ENCODE assay signal across 8 cellular contexts in genomic region chr4:5893013-5893580, GRCh38. TPM values are rescaled to one million over a fixed set of nuclear protein-coding genes. Genes with fewer than 3 reads are reported as not detected.
DNase-seq lines count a peak whose midpoint lies in the region; ATAC-seq, FAIRE-seq and TF ChIP-seq lines count a peak whose summit lies in the region.

TSS of gene CRMP1 (minus strand) at chr4:5893086. CDS start at chr4:5892969, 117 bp downstream.

- no peak within 1 kb of the TSS for H4K8ac ChIP-seq in H9 (replicated peaks; ENCODE audit: insufficient read length, low read depth, low read length)

- peaks cover 0 to 9% (median 3%) of the 10 kb centered on the region in 3 experiments; a peak in 4 of 7 replicates for H3K36me3 Mint-ChIP-seq in H9 (ENCODE audit: insufficient read depth in 1 of 3, low read depth in 3 of 3)
- peaks cover 0 to 3% (median 0%) of the 10 kb centered on the region in 3 donors for H3K36me3 Mint-ChIP-seq in immature natural killer cell

- no peaks in the 10 kb centered on the region for H3K9me3 ChIP-seq in H9 (ENCODE audit: control insufficient read depth, low read depth, low read length)

- no peak within 1 kb of the TSS; the same call in 1 of the 2 replicates for H3K14ac ChIP-seq in H9 (ENCODE audit: insufficient read depth, low read length)

- H3T11ph ChIP-seq in H9 (ENCODE audit: low read length), result no peak within 1 kb of the TSS

- peaks cover 15% of the 10 kb centered on the region for H3K23me2 ChIP-seq in H9 (ENCODE audit: insufficient read length, low read depth, low read length, poor library complexity, severe bottlenecking)

- no peak for ATAC-seq in HG03565 (IDR thresholded peaks at IDR 0.05; ENCODE audit: unreplicated experiment)

- no peak within 1 kb of the TSS for H2BK5ac ChIP-seq in H9 (ENCODE audit: insufficient read length, low read length)

- peaks cover 2% of the 10 kb centered on the region; the same call in 1 of the 2 replicates for H3K4me1 ChIP-seq in H9 (ENCODE audit: insufficient read depth, low read length)

- H3K27ac Mint-ChIP-seq in H9 (no peak within 1 kb of the TSS), immature natural killer cell (no peak within 1 kb of the TSS)

- no peak within 1 kb of the TSS for H4K91ac ChIP-seq in H9 (ENCODE audit: insufficient read length, low read depth, low read length)

- H3K18ac ChIP-seq in H9 (ENCODE audit: insufficient read length, low read depth, low read length), result no peak within 1 kb of the TSS

- no peak within 1 kb of the TSS for H4K5ac ChIP-seq in H9 (ENCODE audit: insufficient read length, low read depth, low read length)

- H3K23ac ChIP-seq in H9 (ENCODE audit: insufficient read length, low read depth, low read length), result no peak within 1 kb of the TSS

- H2BK20ac ChIP-seq in H9 (ENCODE audit: low read depth, low read length, poor library complexity, severe bottlenecking), result no peak within 1 kb of the TSS

- H3K9me3 Mint-ChIP-seq in H9 (peaks cover 5 to 15% of the 10 kb centered on the region in 2 experiments), immature natural killer cell (peaks cover 0 to 4% (median 0%) of the 10 kb centered on the region in 6 donors)

- peak within 1 kb of the TSS; percentile 82 for H3K4me2 ChIP-seq in H9 (ENCODE audit: insufficient read depth, insufficient read length, low read length)

- peaks cover 18% of the 10 kb centered on the region; the same call in 1 of the 2 replicates for H3K27me3 ChIP-seq in H9 (ENCODE audit: insufficient read depth, low read length)

- H3K56ac ChIP-seq in H9 (ENCODE audit: insufficient read length, low read depth, low read length), result no peak within 1 kb of the TSS

- no peak within 1 kb of the TSS for H3K27ac ChIP-seq in H9 (ENCODE audit: insufficient read length, low read depth, low read length)

- no peaks in the 10 kb centered on the region for H4K20me1 ChIP-seq in H9 (ENCODE audit: control insufficient read depth, insufficient read depth, insufficient read length)

- H3K79me1 ChIP-seq in H9 (ENCODE audit: insufficient read depth, low read depth, low read length, poor library complexity, severe bottlenecking), result no peaks in the 10 kb centered on the region

- TF ChIP-seq CTCF in H9 (conservative IDR thresholded peaks at IDR 0.05), result no peak

- DNase-seq in H9, result peak; percentile 84
- DNase-seq in NCI-H345 (lab: John Stamatoyannopoulos, UW), result peak; percentile 83
- DNase-seq in frontal cortex (ENCODE audit: low spot score in 2 of 2), result peak; percentile 68 to 77
- DNase-seq in posterior cingulate gyrus, result peak in 8 of 10 donors; percentile 46 to 94 (median 67)
- no peak for DNase-seq in NOMO-1 treated with DMSO at 0.1 percent for 48 hours (lab: John Stamatoyannopoulos, UW; ENCODE audit: unreplicated experiment)
- no peak for DNase-seq in immature natural killer cell
- DNase-seq in cortex of kidney (lab: John Stamatoyannopoulos, UW), result no peak

- H3K79me2 ChIP-seq in H9 (ENCODE audit: insufficient read depth, low read length), result no peaks in the 10 kb centered on the region

- H3K4me3 Mint-ChIP-seq in H9 (peak within 1 kb of the TSS; percentile 68 to 84), immature natural killer cell (peak within 1 kb of the TSS in 1 of 5 donors; percentile 59)

- H2BK15ac ChIP-seq in H9 (ENCODE audit: low read depth, low read length), result no peak within 1 kb of the TSS

- no peak within 1 kb of the TSS for H2AFZ ChIP-seq in H9 (ENCODE audit: low read length)

- H3K9ac ChIP-seq in H9 (ENCODE audit: extremely low read depth, insufficient read length, low read length), result no peak within 1 kb of the TSS

- H3K4me1 Mint-ChIP-seq in H9, result peaks cover 31 to 52% of the 10 kb centered on the region in 2 experiments
- peaks cover 5 to 11% of the 10 kb centered on the region in 2 donors for H3K4me1 Mint-ChIP-seq in immature natural killer cell

- no peak for FAIRE-seq in frontal cortex (lab: Jason Lieb, UNC)

- H3K4ac ChIP-seq in H9 (ENCODE audit: low read depth, low read length), result no peak within 1 kb of the TSS

- H3K27me3 Mint-ChIP-seq in H9 (ENCODE audit: low read depth) (peaks cover 86% of the 10 kb centered on the region), immature natural killer cell (ENCODE audit: low read depth in 3 of 3) (peaks cover 19 to 30% (median 30%) of the 10 kb centered on the region in 3 donors)

- no peak within 1 kb of the TSS for H2AK5ac ChIP-seq in H9 (ENCODE audit: insufficient read length, low read length)

- H2BK120ac ChIP-seq in H9 (ENCODE audit: low read depth, low read length, poor library complexity, severe bottlenecking), result no peak within 1 kb of the TSS

- intact Hi-C loops in posterior cingulate gyrus (cut with DNase I), result no loop called here

- no CpG with 5 or more reads among the region's 66 CpGs for WGBS in H9 (ENCODE audit: extremely low coverage, insufficient read length, low lambda C conversion rate)

- H2BK12ac ChIP-seq in H9 (ENCODE audit: insufficient read length, low read depth, low read length), result no peak within 1 kb of the TSS

RNA-seq across cellular contexts. Expression of gene CRMP1, which starts in this region (rescaled TPM):
- total RNA-seq in H9 (2021), result 71.6 and 73.1 TPM in 2 replicates
- total RNA-seq in frontal cortex, result 624 TPM
- polyA plus RNA-seq in immature natural killer cell, result not detected

Comparison
In these comparisons a context has a peak if more than half of its experiments do, and no peak if none do; other contexts are left out.
1. DNase-seq: peak in H9 (single experiment), NCI-H345 (single experiment), frontal cortex (2 of 2) and posterior cingulate gyrus (8 of 10); none in NOMO-1 treated with DMSO at 0.1 percent for 48 hours (single experiment), immature natural killer cell (0 of 3) and cortex of kidney (single experiment).